Comparison of ENCODE assay signal across 8 cellular contexts in genomic region chrX:134551365-134552095, GRCh38.
A peak's percentile ranks its signal among the peaks of the same experiment; 100 is the strongest.
DNase-seq lines count a peak whose midpoint lies in the region; ATAC-seq and TF ChIP-seq lines count a peak whose summit lies in the region.

No MANE protein-coding gene starts in this region.

- H3K36me3 ChIP-seq in muscle layer of duodenum (ENCODE audit: control insufficient read depth in 1 of 2, insufficient read depth in 2 of 2, low read length in 2 of 2) = no peaks in the 10 kb centered on the region

- H3K4me1 ChIP-seq in muscle layer of duodenum (ENCODE audit: control insufficient read depth in 1 of 2, insufficient read depth in 2 of 2, low read length in 2 of 2) = no peaks in the 10 kb centered on the region

- ATAC-seq in left colon = no peak

- intact Hi-C loops in left colon (cut with DNase I, micrococcal nuclease) = no loop called here

- TF ChIP-seq CTCF in HFF-Myc (IDR thresholded peaks at IDR 0.05; ENCODE audit: low read depth, low read length, missing control alignments) = no peak

- no peaks in the 10 kb centered on the region for H3K9me3 ChIP-seq in muscle layer of duodenum (ENCODE audit: control insufficient read depth in 1 of 2, low read length in 2 of 2)

- peaks cover 10% of the 10 kb centered on the region for H3K27me3 ChIP-seq in muscle layer of duodenum (ENCODE audit: low read depth, low read length)

- no peak overlapping the region for H3K27ac ChIP-seq in muscle layer of duodenum (ENCODE audit: low read length)

- H3K4me3 ChIP-seq in HFF-Myc (replicated peaks; ENCODE audit: low read depth, low read length) (peak overlapping the region; percentile 70), muscle layer of duodenum (ENCODE audit: low read depth in 1 of 2, low read length in 2 of 2) (peak overlapping the region; percentile 21 to 67)

- DNase-seq in AG08396 (ENCODE audit: low spot score) (peak; percentile 36), HFF-Myc (ENCODE audit: extremely low read depth, low read depth) (no peak), astrocyte of the hippocampus (ENCODE audit: low read depth, low spot score) (peak; percentile 52), midbrain (lab: John Stamatoyannopoulos, UW) (no peak), pons (ENCODE audit: low spot score) (no peak), left colon (no peak), NCI-H1048 (lab: John Stamatoyannopoulos, UW) (no peak)

Comparison
In these comparisons a context has a peak if more than half of its experiments do, and no peak if none do; other contexts are left out.
1. DNase-seq: peak in AG08396 (single experiment) and astrocyte of the hippocampus (single experiment); none in HFF-Myc (single experiment), midbrain (single experiment), pons (single experiment), left colon (0 of 2) and NCI-H1048 (single experiment).